Comparison of ENCODE assay signal across 12 cellular contexts in the genomic region with DNA sequence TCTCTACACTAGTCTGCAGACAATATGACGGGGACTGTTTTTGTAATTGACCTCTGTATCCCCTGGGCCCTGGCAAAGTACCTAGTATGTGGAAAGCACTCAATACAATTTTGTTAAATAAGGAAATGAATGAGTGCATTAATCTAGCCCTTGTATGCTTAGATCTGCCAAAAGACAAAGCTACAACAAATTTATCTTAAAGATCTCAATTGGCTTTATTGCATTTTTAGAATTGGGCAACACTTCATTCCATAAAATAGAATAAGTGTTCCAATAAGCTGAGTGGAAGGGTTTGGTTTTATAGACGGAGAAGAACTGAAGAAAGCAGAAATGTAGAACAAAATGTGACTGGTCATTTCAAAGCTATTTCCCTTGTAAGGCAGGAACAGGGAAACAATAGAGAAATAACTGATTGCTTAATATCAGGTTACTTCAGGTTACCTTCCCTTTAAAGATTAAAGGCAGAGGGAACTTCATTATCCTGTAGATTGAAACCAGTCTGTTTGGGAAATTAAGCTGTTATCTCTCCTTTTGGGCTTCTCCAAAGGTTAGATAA.
DNase-seq lines count a peak whose midpoint lies in the region; ATAC-seq and TF ChIP-seq lines count a peak whose summit lies in the region.
"Had no signal": no experiment of that assay in that cellular context is flagged by ENCODE, and none has a peak within 500 bp of the region (broad histone marks: within the 10 kb centered on the region; RNA-seq: fewer than 3 reads in every experiment).

No MANE protein-coding gene starts in this region.

- no peaks in the 10 kb centered on the region for H3K9me3 ChIP-seq in suprapubic skin

- H3K27me3 ChIP-seq in suprapubic skin, result no peaks in the 10 kb centered on the region

- DNase-seq in HFFc6, result peak; percentile 59
- peak; percentile 51 for DNase-seq in SKM-1 (lab: John Stamatoyannopoulos, UW; ENCODE audit: unreplicated experiment)
- peak; percentile 95 for DNase-seq in fibroblast of the aortic adventitia (ENCODE audit: low read depth)
- no peak for DNase-seq in suprapubic skin (ENCODE audit: low spot score in 2 of 2)
- no peak for DNase-seq in GM13976 (ENCODE audit: low spot score)
- no peak for DNase-seq in activated T-cell treated with anti-CD3 and anti-CD28 coated beads, Interleukin-2, amount 50 U/mL, for 1 hour
- DNase-seq: activated CD4-positive, CD25-positive, alpha-beta regulatory T cell; cortex of kidney; DMS79 treated with DMSO at 0.1 percent for 48 hours; NCI-H187 treated with DMSO at 0.1 percent for 48 hours had no signal

- peaks cover 64% of the 10 kb centered on the region for H3K4me1 Mint-ChIP-seq in HFFc6 (ENCODE audit: low read depth)

- no peak for TF ChIP-seq POLR2A in suprapubic skin (IDR thresholded peaks at IDR 0.05)

- in situ Hi-C loops in GM13976 (cut with MboI; ENCODE audit: low sequenced_read_pairs, unreplicated experiment), result no loop called here

- no peaks in the 10 kb centered on the region for H3K36me3 ChIP-seq in suprapubic skin

- peak overlapping the region; percentile 74 for H3K27ac Mint-ChIP-seq in HFFc6
- H3K27ac Mint-ChIP-seq: activated T-helper 1 cell treated with anti-CD3 and anti-CD28 coated beads, Interleukin-12 subunit alpha, Interleukin-12 subunit beta, Interleukin-2, Interleukin-4 antibody, amounts not matched to agents 30 ng/mL and 10 ng/mL and 1 ng/mL, durations not matched to agents 14 hours and 24 hours and 36 hours had no signal

- no peaks in the 10 kb centered on the region for H3K4me1 ChIP-seq in suprapubic skin

- TF ChIP-seq EP300 in suprapubic skin (IDR thresholded peaks at IDR 0.05), result no peak

- H3K27ac ChIP-seq in suprapubic skin, result peak overlapping the region; percentile 75

- H3K4me3 ChIP-seq in fibroblast of the aortic adventitia (ENCODE audit: low read depth, low read length), result no peak overlapping the region
- H3K4me3 ChIP-seq in suprapubic skin, result no peak overlapping the region

- H3K36me3 Mint-ChIP-seq in HFFc6 (ENCODE audit: low read depth), result no peaks in the 10 kb centered on the region

- ATAC-seq in GM18519 (IDR thresholded peaks at IDR 0.05; ENCODE audit: low FRiP score, unreplicated experiment), result no peak

- no peaks in the 10 kb centered on the region for H3K9me3 Mint-ChIP-seq in HFFc6
- H3K9me3 Mint-ChIP-seq: activated T-helper 1 cell treated with anti-CD3 and anti-CD28 coated beads, Interleukin-12 subunit alpha, Interleukin-12 subunit beta, Interleukin-2, Interleukin-4 antibody, amounts not matched to agents 30 ng/mL and 10 ng/mL and 1 ng/mL, durations not matched to agents 14 hours and 24 hours and 36 hours had no signal

- whole genome bisulfite sequencing in suprapubic skin, result 31% methylated on average over 2 of the region's 2 CpGs

- H3K27me3 Mint-ChIP-seq in HFFc6 (ENCODE audit: insufficient read depth), result no peaks in the 10 kb centered on the region

- peak overlapping the region; percentile 71 for H3K4me3 Mint-ChIP-seq in HFFc6
- H3K4me3 Mint-ChIP-seq: activated T-helper 1 cell treated with anti-CD3 and anti-CD28 coated beads, Interleukin-12 subunit alpha, Interleukin-12 subunit beta, Interleukin-2, Interleukin-4 antibody, amounts not matched to agents 30 ng/mL and 10 ng/mL and 1 ng/mL, durations not matched to agents 14 hours and 24 hours and 36 hours had no signal

- TF ChIP-seq CTCF in HFFc6 (IDR thresholded peaks at IDR 0.05), result no peak
- TF ChIP-seq CTCF in fibroblast of the aortic adventitia (IDR thresholded peaks at IDR 0.05; ENCODE audit: insufficient read depth, low read length), result no peak
- no peak for TF ChIP-seq CTCF in suprapubic skin (IDR thresholded peaks at IDR 0.05)
- no peak for TF ChIP-seq CTCF in GM13976 (IDR thresholded peaks at IDR 0.05; ENCODE audit: borderline replicate concordance, control extremely low read depth, extremely low read depth, insufficient read depth, missing control alignments)

Comparison
In these comparisons a context has a peak if more than half of its experiments do, and no peak if none do; other contexts are left out.
1. DNase-seq: peak in HFFc6 (single experiment), SKM-1 (single experiment) and fibroblast of the aortic adventitia (single experiment); none in suprapubic skin (0 of 2), GM13976 (single experiment) and activated T-cell treated with anti-CD3 and anti-CD28 coated beads, Interleukin-2, amount 50 U/mL, for 1 hour (single experiment).